Comparison of ENCODE assay signal across 26 cellular contexts in the genomic region with DNA sequence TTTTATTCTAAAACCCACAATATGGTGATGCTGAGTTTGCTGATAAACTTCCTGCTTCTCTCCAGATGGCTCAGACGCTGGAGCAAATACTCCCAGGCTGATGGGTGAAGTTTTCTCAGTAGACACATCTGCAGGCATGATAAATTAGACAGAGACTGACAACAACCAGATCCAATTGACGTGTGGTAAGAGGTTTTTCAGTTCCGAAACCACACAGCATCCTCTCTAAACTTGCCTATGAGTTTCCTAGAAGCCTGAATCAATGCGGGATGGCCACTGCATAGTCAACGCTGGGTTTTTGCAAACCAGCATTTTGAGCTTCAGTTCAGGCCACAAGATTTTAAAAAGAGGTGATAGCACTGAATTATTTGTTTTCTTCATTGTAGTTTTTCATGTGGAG.
"Had no signal": no experiment of that assay in that cellular context is flagged by ENCODE, and none has a peak within 500 bp of the region (broad histone marks: within the 10 kb centered on the region; RNA-seq: fewer than 3 reads in every experiment).

No MANE protein-coding gene starts in this region.

- H3K4me1 ChIP-seq: parathyroid adenoma, psoas muscle, right lobe of liver, sigmoid colon, suprapubic skin, testis, tibial artery, transverse colon, upper lobe of right lung, vagina had no signal

- H3K79me2 ChIP-seq: parathyroid adenoma had no signal

- H3K9me3 ChIP-seq: ovary, psoas muscle, right lobe of liver, sigmoid colon, suprapubic skin, testis, tibial artery, transverse colon, upper lobe of right lung, vagina had no signal

- H3K27ac ChIP-seq: neural progenitor cell, ovary, parathyroid adenoma, psoas muscle, right lobe of liver, sigmoid colon, suprapubic skin, testis, tibial artery, transverse colon, upper lobe of right lung, vagina had no signal

- H3K9ac ChIP-seq: neural progenitor cell, parathyroid adenoma had no signal

- H3K4me3 ChIP-seq: neural progenitor cell, ovary, psoas muscle, right lobe of liver, sigmoid colon, suprapubic skin, testis, tibial artery, transverse colon, upper lobe of right lung, vagina had no signal

- H3K36me3 ChIP-seq: neural progenitor cell, ovary, right lobe of liver, sigmoid colon, suprapubic skin, tibial artery, transverse colon, upper lobe of right lung, vagina had no signal

- H3K4me2 ChIP-seq: neural progenitor cell had no signal

- H2AFZ ChIP-seq: neural progenitor cell, parathyroid adenoma had no signal

- DNase-seq: natural killer cell; occipital lobe; ovary; posterior cingulate gyrus; psoas muscle; right cardiac atrium; right lobe of liver; sigmoid colon; small intestine; stimulated activated CD4-positive, alpha-beta T cell treated with anti-CD3 and anti-CD28 coated beads, Interleukin-15, amount 100 ng/mL, for 24 hours; stimulated activated CD4-positive, alpha-beta T cell treated with anti-CD3 and anti-CD28 coated beads, Interleukin-2, amount 100 ng/mL, for 24 hours; stimulated activated CD4-positive, alpha-beta T cell treated with anti-CD3 and anti-CD28 coated beads, Interleukin-2, amount 100 ng/mL, for 48 hours; stimulated activated CD4-positive, alpha-beta T cell treated with anti-CD3 and anti-CD28 coated beads, Interleukin-4, amount 100 ng/mL, for 24 hours; stimulated activated CD8-positive, alpha-beta memory T cell treated with anti-CD3 and anti-CD28 coated beads, Interleukin-4, amount 100 ng/mL, for 48 hours; stimulated activated naive CD4-positive, alpha-beta T cell; stimulated activated naive CD8-positive, alpha-beta T cell treated with anti-CD3 and anti-CD28 coated beads, Interleukin-15, amount 100 ng/mL, for 72 hours; stimulated activated naive CD8-positive, alpha-beta T cell treated with anti-CD3 and anti-CD28 coated beads, Interleukin-15, Interleukin-2, amounts not matched to agents 100 U/mL and 50 U/mL, for 24 hours; substantia nigra; testis; tibial artery; transverse colon; upper lobe of right lung had no signal

- H3K27me3 ChIP-seq: neural progenitor cell, ovary, right lobe of liver, sigmoid colon, suprapubic skin, testis, tibial artery, transverse colon, upper lobe of right lung, vagina had no signal
